In the genomic region with DNA sequence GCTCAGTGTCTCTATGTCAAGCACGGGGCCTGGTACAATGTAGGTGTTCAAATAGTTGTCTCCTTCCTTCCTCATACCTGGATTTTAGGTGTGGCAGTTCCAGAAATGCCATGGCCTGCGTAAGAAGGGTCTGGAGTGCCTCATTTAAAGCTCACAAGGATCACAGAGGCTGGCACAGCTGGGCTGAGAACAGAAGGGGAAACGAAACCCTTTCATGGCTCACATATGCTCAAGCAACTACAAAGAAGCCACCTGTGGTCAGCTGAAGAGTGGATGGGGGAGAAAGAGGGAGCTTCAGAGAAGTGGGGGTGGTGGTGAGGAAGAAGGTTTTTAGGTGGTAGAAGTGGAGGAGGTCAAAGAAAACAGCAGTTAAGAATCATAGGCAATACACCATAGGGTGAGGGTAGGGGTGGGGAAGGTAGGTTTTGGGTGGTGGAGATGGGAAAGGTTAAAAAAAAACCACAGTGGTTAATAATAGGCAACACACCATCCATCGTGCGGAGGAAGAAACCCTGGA, we compare ENCODE assay signal across 1 cellular context.
A peak's percentile ranks its signal among the peaks of the same experiment; 100 is the strongest.
TF ChIP-seq lines count a peak whose summit lies in the region.

No MANE protein-coding gene starts in this region.

TF ChIP-seq in GM12878, 131 proteins besides CTCF, POLR2A, EP300 and RAD21 (continued from another document and continues in another):
- TF ChIP-seq, protein P1, sequence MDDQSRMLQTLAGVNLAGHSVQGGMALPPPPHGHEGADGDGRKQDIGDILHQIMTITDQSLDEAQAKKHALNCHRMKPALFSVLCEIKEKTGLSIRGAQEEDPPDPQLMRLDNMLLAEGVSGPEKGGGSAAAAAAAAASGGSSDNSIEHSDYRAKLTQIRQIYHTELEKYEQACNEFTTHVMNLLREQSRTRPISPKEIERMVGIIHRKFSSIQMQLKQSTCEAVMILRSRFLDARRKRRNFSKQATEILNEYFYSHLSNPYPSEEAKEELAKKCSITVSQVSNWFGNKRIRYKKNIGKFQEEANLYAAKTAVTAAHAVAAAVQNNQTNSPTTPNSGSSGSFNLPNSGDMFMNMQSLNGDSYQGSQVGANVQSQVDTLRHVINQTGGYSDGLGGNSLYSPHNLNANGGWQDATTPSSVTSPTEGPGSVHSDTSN (IDR thresholded peaks at IDR 0.05; ENCODE audit: insufficient replicate concordance, low read depth, low read length): no peak
- no peak for TF ChIP-seq SIX5 (IDR thresholded peaks at IDR 0.05; ENCODE audit: low read depth, low read length, severe bottlenecking)
- TF ChIP-seq SMAD1 (IDR thresholded peaks at IDR 0.05; ENCODE audit: low read depth, partially characterized antibody): no peak
- no peak for TF ChIP-seq HDAC6 (IDR thresholded peaks at IDR 0.05; ENCODE audit: unreplicated experiment)
- TF ChIP-seq IKZF1 (conservative IDR thresholded peaks at IDR 0.05): peak; percentile 95
- TF ChIP-seq SMARCA5 (IDR thresholded peaks at IDR 0.05): peak; percentile 19; the same call in 1 of the 2 replicates
- no peak for TF ChIP-seq ASH2L (IDR thresholded peaks at IDR 0.05; ENCODE audit: borderline replicate concordance, low read depth)
- 0 out of 2 replicates have a peak, but pooled peaks have one; percentile 25 for TF ChIP-seq PML (IDR thresholded peaks at IDR 0.05; ENCODE audit: low read length)
- no peak for TF ChIP-seq BRCA1 (IDR thresholded peaks at IDR 0.05; ENCODE audit: low read depth, low read length)
- no peak for TF ChIP-seq PAX8 (IDR thresholded peaks at IDR 0.05)
- TF ChIP-seq EGR1 (IDR thresholded peaks at IDR 0.05; ENCODE audit: borderline replicate concordance in 1 of 2, low read depth in 2 of 2, low read length in 2 of 2): peak in 1 of 2 experiments; percentile 57; a peak in 1 of 3 replicates
- peak; percentile 51 for TF ChIP-seq SKIL (IDR thresholded peaks at IDR 0.05; ENCODE audit: low read depth, poor library complexity, severe bottlenecking)
- TF ChIP-seq MYC (IDR thresholded peaks at IDR 0.05; ENCODE audit: insufficient read depth, insufficient read length, insufficient replicate concordance, low read length, severe bottlenecking): no peak
- TF ChIP-seq, protein P2, sequence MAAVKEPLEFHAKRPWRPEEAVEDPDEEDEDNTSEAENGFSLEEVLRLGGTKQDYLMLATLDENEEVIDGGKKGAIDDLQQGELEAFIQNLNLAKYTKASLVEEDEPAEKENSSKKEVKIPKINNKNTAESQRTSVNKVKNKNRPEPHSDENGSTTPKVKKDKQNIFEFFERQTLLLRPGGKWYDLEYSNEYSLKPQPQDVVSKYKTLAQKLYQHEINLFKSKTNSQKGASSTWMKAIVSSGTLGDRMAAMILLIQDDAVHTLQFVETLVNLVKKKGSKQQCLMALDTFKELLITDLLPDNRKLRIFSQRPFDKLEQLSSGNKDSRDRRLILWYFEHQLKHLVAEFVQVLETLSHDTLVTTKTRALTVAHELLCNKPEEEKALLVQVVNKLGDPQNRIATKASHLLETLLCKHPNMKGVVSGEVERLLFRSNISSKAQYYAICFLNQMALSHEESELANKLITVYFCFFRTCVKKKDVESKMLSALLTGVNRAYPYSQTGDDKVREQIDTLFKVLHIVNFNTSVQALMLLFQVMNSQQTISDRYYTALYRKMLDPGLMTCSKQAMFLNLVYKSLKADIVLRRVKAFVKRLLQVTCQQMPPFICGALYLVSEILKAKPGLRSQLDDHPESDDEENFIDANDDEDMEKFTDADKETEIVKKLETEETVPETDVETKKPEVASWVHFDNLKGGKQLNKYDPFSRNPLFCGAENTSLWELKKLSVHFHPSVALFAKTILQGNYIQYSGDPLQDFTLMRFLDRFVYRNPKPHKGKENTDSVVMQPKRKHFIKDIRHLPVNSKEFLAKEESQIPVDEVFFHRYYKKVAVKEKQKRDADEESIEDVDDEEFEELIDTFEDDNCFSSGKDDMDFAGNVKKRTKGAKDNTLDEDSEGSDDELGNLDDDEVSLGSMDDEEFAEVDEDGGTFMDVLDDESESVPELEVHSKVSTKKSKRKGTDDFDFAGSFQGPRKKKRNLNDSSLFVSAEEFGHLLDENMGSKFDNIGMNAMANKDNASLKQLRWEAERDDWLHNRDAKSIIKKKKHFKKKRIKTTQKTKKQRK (IDR thresholded peaks at IDR 0.05; ENCODE audit: low read depth, low read length): no peak
- no peak for TF ChIP-seq ZNF622 (IDR thresholded peaks at IDR 0.05)
- peak; percentile 96 for TF ChIP-seq SPI1 (IDR thresholded peaks at IDR 0.05; ENCODE audit: borderline replicate concordance, insufficient read depth, low read depth, low read length)
- TF ChIP-seq IRF4 (IDR thresholded peaks at IDR 0.05; ENCODE audit: low read depth, low read length): peak; percentile 85; the same call in 1 of the 2 replicates
- peak; percentile 83 for TF ChIP-seq CHD2 (IDR thresholded peaks at IDR 0.05; ENCODE audit: borderline replicate concordance, low read depth, low read length)
- TF ChIP-seq ETV6 (conservative IDR thresholded peaks at IDR 0.05 in 1 of 2, IDR thresholded peaks at IDR 0.05 in 1 of 2; ENCODE audit: borderline replicate concordance in 1 of 2, low read depth in 1 of 2): peak in 1 of 2 experiments; percentile 73; a peak in 2 of 4 replicates
- peak; percentile 97 to 98 for TF ChIP-seq IKZF2 (IDR thresholded peaks at IDR 0.05)
- peak; percentile 63 for TF ChIP-seq GATAD2B (conservative IDR thresholded peaks at IDR 0.05; ENCODE audit: low read depth)
- TF ChIP-seq GABPA (IDR thresholded peaks at IDR 0.05; ENCODE audit: low read depth): 0 out of 2 replicates have a peak, but pooled peaks have one; percentile 13
- TF ChIP-seq EZH2 (IDR thresholded peaks at IDR 0.05; ENCODE audit: borderline replicate concordance, control insufficient read depth, low read depth, low read length): no peak
- peak; percentile 98 for TF ChIP-seq TCF12 (IDR thresholded peaks at IDR 0.05; ENCODE audit: low read depth, low read length)
- TF ChIP-seq TCF3 (IDR thresholded peaks at IDR 0.05; ENCODE audit: borderline replicate concordance, insufficient read depth, low read depth, low read length): peak; percentile 97
- peak; percentile 29; the same call in 1 of the 2 replicates for TF ChIP-seq BACH1 (IDR thresholded peaks at IDR 0.05; ENCODE audit: borderline replicate concordance)
- TF ChIP-seq SREBF1 (IDR thresholded peaks at IDR 0.05; ENCODE audit: low read length): no peak
- peak; percentile 82 for TF ChIP-seq NFIC (IDR thresholded peaks at IDR 0.05; ENCODE audit: low read depth, low read length)
- TF ChIP-seq, protein P3, sequence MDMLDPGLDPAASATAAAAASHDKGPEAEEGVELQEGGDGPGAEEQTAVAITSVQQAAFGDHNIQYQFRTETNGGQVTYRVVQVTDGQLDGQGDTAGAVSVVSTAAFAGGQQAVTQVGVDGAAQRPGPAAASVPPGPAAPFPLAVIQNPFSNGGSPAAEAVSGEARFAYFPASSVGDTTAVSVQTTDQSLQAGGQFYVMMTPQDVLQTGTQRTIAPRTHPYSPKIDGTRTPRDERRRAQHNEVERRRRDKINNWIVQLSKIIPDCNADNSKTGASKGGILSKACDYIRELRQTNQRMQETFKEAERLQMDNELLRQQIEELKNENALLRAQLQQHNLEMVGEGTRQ (IDR thresholded peaks at IDR 0.05; ENCODE audit: borderline replicate concordance, low read depth, low read length): no peak; the same call in 1 of the 2 replicates
- 0 out of 4 replicates have a peak, but pooled peaks have one; percentile 30 to 46 for TF ChIP-seq BHLHE40 (IDR thresholded peaks at IDR 0.05; ENCODE audit: borderline replicate concordance in 1 of 2, low read depth in 2 of 2, low read length in 1 of 2)
- TF ChIP-seq NR2F1 (conservative IDR thresholded peaks at IDR 0.05): peak; percentile 74
- TF ChIP-seq MEF2B (IDR thresholded peaks at IDR 0.05; ENCODE audit: partially characterized antibody, poor library complexity, severe bottlenecking): peak; percentile 60
- TF ChIP-seq ATF7 (IDR thresholded peaks at IDR 0.05; ENCODE audit: low read depth): peak; percentile 71
- TF ChIP-seq CBFB (IDR thresholded peaks at IDR 0.05; ENCODE audit: low read depth): peak; percentile 87
- no peak for TF ChIP-seq ATF3 (IDR thresholded peaks at IDR 0.05; ENCODE audit: borderline replicate concordance, extremely low read depth, low read depth, low read length)
- TF ChIP-seq BCL11A (IDR thresholded peaks at IDR 0.05; ENCODE audit: low read depth, low read length): peak; percentile 93
- TF ChIP-seq RELB (IDR thresholded peaks at IDR 0.05; ENCODE audit: low read depth): peak; percentile 84
- TF ChIP-seq YBX1 (IDR thresholded peaks at IDR 0.05): 0 out of 2 replicates have a peak, but pooled peaks have one; percentile 15
- TF ChIP-seq DPF2 (IDR thresholded peaks at IDR 0.05): peak; percentile 96
- 0 out of 2 replicates have a peak, but pooled peaks have one; percentile 44 for TF ChIP-seq RAD51 (IDR thresholded peaks at IDR 0.05)
- peak; percentile 6 for TF ChIP-seq RELA (IDR thresholded peaks at IDR 0.05; ENCODE audit: borderline replicate concordance, partially characterized antibody)
- TF ChIP-seq NBN (IDR thresholded peaks at IDR 0.05): peak; percentile 98
- no peak for TF ChIP-seq POLR2AphosphoS2 (IDR thresholded peaks at IDR 0.05; ENCODE audit: low read depth, low read length)
- TF ChIP-seq, protein P4, sequence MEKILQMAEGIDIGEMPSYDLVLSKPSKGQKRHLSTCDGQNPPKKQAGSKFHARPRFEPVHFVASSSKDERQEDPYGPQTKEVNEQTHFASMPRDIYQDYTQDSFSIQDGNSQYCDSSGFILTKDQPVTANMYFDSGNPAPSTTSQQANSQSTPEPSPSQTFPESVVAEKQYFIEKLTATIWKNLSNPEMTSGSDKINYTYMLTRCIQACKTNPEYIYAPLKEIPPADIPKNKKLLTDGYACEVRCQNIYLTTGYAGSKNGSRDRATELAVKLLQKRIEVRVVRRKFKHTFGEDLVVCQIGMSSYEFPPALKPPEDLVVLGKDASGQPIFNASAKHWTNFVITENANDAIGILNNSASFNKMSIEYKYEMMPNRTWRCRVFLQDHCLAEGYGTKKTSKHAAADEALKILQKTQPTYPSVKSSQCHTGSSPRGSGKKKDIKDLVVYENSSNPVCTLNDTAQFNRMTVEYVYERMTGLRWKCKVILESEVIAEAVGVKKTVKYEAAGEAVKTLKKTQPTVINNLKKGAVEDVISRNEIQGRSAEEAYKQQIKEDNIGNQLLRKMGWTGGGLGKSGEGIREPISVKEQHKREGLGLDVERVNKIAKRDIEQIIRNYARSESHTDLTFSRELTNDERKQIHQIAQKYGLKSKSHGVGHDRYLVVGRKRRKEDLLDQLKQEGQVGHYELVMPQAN (conservative IDR thresholded peaks at IDR 0.05): peak; percentile 28; the same call in 1 of the 2 replicates
- TF ChIP-seq MEF2A (IDR thresholded peaks at IDR 0.05; ENCODE audit: insufficient read depth, low read depth, low read length): 0 out of 2 replicates have a peak, but pooled peaks have one; percentile 61
- TF ChIP-seq, protein P5, sequence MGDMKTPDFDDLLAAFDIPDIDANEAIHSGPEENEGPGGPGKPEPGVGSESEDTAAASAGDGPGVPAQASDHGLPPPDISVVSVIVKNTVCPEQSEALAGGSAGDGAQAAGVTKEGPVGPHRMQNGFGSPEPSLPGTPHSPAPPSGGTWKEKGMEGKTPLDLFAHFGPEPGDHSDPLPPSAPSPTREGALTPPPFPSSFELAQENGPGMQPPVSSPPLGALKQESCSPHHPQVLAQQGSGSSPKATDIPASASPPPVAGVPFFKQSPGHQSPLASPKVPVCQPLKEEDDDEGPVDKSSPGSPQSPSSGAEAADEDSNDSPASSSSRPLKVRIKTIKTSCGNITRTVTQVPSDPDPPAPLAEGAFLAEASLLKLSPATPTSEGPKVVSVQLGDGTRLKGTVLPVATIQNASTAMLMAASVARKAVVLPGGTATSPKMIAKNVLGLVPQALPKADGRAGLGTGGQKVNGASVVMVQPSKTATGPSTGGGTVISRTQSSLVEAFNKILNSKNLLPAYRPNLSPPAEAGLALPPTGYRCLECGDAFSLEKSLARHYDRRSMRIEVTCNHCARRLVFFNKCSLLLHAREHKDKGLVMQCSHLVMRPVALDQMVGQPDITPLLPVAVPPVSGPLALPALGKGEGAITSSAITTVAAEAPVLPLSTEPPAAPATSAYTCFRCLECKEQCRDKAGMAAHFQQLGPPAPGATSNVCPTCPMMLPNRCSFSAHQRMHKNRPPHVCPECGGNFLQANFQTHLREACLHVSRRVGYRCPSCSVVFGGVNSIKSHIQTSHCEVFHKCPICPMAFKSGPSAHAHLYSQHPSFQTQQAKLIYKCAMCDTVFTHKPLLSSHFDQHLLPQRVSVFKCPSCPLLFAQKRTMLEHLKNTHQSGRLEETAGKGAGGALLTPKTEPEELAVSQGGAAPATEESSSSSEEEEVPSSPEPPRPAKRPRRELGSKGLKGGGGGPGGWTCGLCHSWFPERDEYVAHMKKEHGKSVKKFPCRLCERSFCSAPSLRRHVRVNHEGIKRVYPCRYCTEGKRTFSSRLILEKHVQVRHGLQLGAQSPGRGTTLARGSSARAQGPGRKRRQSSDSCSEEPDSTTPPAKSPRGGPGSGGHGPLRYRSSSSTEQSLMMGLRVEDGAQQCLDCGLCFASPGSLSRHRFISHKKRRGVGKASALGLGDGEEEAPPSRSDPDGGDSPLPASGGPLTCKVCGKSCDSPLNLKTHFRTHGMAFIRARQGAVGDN (IDR thresholded peaks at IDR 0.05): peak; percentile 68
